ENCODE assay signal across 11 cellular contexts in the genomic region with DNA sequence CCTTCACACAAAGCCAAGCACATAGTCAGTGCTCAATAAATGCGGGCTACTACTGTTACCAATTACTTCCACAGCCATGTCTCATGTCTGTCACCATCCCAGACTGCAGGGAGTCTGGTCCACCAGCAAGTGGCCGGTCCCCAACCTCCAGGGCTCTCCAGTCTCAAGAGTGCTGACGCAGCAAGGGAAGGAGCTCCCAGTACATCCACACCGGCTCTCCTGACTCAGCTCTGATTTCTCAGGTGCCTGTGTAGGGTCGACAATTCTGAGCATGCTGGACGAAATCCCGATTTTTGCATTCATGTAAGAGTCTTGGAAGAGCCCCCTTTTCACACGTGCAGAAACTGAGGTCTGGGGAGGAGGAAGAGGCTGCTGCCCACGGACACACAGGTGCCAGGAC. TPM values are rescaled to one million over a fixed set of nuclear protein-coding genes. Genes with fewer than 3 reads are reported as not detected.
DNase-seq lines count a peak whose midpoint lies in the region; ATAC-seq and TF ChIP-seq lines count a peak whose summit lies in the region.
"Had no signal": no experiment of that assay in that cellular context is flagged by ENCODE, and none has a peak within 500 bp of the region (broad histone marks: within the 10 kb centered on the region; RNA-seq: fewer than 3 reads in every experiment).

No MANE protein-coding gene starts in this region.

- H3K4me1 ChIP-seq in OCI-LY1 (ENCODE audit: insufficient read depth, low read length, severe bottlenecking) = no peaks in the 10 kb centered on the region
- no peaks in the 10 kb centered on the region for H3K4me1 ChIP-seq in endocrine pancreas (ENCODE audit: control insufficient read depth, insufficient read depth, low read length)
- H3K4me1 ChIP-seq in neural progenitor cell = peaks cover 4% of the 10 kb centered on the region
- H3K4me1 ChIP-seq: adrenal gland had no signal

- H3K4me3 ChIP-seq in OCI-LY1 (ENCODE audit: low read depth, low read length, poor library complexity, severe bottlenecking) (peak overlapping the region; percentile 41), endocrine pancreas (ENCODE audit: control insufficient read depth, insufficient read depth, low read length) (no peak overlapping the region), neural progenitor cell (peak overlapping the region; percentile 78)

- H3F3A ChIP-seq in OCI-LY1 (ENCODE audit: insufficient read depth, low read length) (no peaks in the 10 kb centered on the region), neural progenitor cell (ENCODE audit: low read depth) (peaks cover 9% of the 10 kb centered on the region)

- no peak overlapping the region for H2AFZ ChIP-seq in OCI-LY1 (ENCODE audit: low read length)
- H2AFZ ChIP-seq in neural progenitor cell (replicated peaks) = peak overlapping the region; percentile 93

- no peaks in the 10 kb centered on the region for H3K9me2 ChIP-seq in OCI-LY1 (ENCODE audit: low read depth, low read length)

- H3K9me3 Mint-ChIP-seq in neural progenitor cell = no peaks in the 10 kb centered on the region

- H3K79me2 ChIP-seq in OCI-LY1 (ENCODE audit: insufficient read depth, low read length) (no peaks in the 10 kb centered on the region), neural progenitor cell (ENCODE audit: low read depth) (no peaks in the 10 kb centered on the region)

- TF ChIP-seq CTCF in OCI-LY1 (IDR thresholded peaks at IDR 0.05; ENCODE audit: low read length) (no peak), neural progenitor cell (IDR thresholded peaks at IDR 0.05) (no peak)

- no peak overlapping the region for H3K27ac ChIP-seq in OCI-LY1 (ENCODE audit: low read depth, low read length, poor library complexity, severe bottlenecking)
- H3K27ac ChIP-seq in neural progenitor cell = no peak overlapping the region
- H3K27ac ChIP-seq: adrenal gland had no signal

- no peaks in the 10 kb centered on the region for H3K36me3 Mint-ChIP-seq in neural progenitor cell

- H3K27me3 Mint-ChIP-seq in neural progenitor cell (ENCODE audit: insufficient read depth, low read depth) = peaks cover 11% of the 10 kb centered on the region

- no peak for ATAC-seq in GM21528 (IDR thresholded peaks at IDR 0.05; ENCODE audit: low FRiP score, unreplicated experiment)

- H3K4me3 Mint-ChIP-seq in neural progenitor cell = peak overlapping the region; percentile 81

- H3K27ac Mint-ChIP-seq in neural progenitor cell = no peak overlapping the region

- peaks cover 3% of the 10 kb centered on the region for H3K4me1 Mint-ChIP-seq in neural progenitor cell

- DNase-seq in NCI-H510A treated with DMSO at 0.1 percent for 48 hours (lab: John Stamatoyannopoulos, UW) = peak; percentile 33
- DNase-seq in NCI-H510A (lab: John Stamatoyannopoulos, UW) = no peak
- peak; percentile 52 for DNase-seq in neural progenitor cell (ENCODE audit: low spot score)
- DNase-seq in NCI-H1048 (lab: John Stamatoyannopoulos, UW) = no peak
- DNase-seq in NCI-H2227 treated with DMSO at 0.1 percent for 48 hours (lab: John Stamatoyannopoulos, UW) = no peak
- DNase-seq: NCI-H2107 had no signal

- H3K9ac ChIP-seq in OCI-LY1 (ENCODE audit: low read length) (no peak overlapping the region), endocrine pancreas (ENCODE audit: control insufficient read depth, insufficient read depth, low read length) (peak overlapping the region; percentile 1), neural progenitor cell (no peak overlapping the region)

- H3K9me3 ChIP-seq in OCI-LY1 (ENCODE audit: low read length) = no peaks in the 10 kb centered on the region
- H3K9me3 ChIP-seq in endocrine pancreas (ENCODE audit: control insufficient read depth, low read length) = no peaks in the 10 kb centered on the region
- no peaks in the 10 kb centered on the region for H3K9me3 ChIP-seq in neural progenitor cell (ENCODE audit: low read depth)
- H3K9me3 ChIP-seq: adrenal gland had no signal

- H3K36me3 ChIP-seq in OCI-LY1 (ENCODE audit: insufficient read depth, low read length) (no peaks in the 10 kb centered on the region), endocrine pancreas (ENCODE audit: control insufficient read depth, insufficient read depth, low read length) (no peaks in the 10 kb centered on the region), neural progenitor cell (no peaks in the 10 kb centered on the region)

- H3K4me2 ChIP-seq in OCI-LY1 (ENCODE audit: low read length) (peak overlapping the region; percentile 56), neural progenitor cell (peak overlapping the region; percentile 98)

- peaks cover 4% of the 10 kb centered on the region; the same call in 1 of the 2 replicates for H3K27me3 ChIP-seq in OCI-LY1 (ENCODE audit: insufficient read depth, low read length)
- H3K27me3 ChIP-seq in endocrine pancreas (ENCODE audit: control insufficient read depth, insufficient read depth, low read length) = no peaks in the 10 kb centered on the region
- H3K27me3 ChIP-seq in neural progenitor cell = peaks cover 53% of the 10 kb centered on the region
- H3K27me3 ChIP-seq: adrenal gland had no signal

- H4K20me1 ChIP-seq in OCI-LY1 (ENCODE audit: insufficient read depth, low read length) = no peaks in the 10 kb centered on the region
- H4K20me1 ChIP-seq in neural progenitor cell (ENCODE audit: low read depth) = no peaks in the 10 kb centered on the region

RNA-seq across cellular contexts. Expression of a gene that starts 10.3 kb away (rescaled TPM):
- 0.31 and 0.43 TPM in 2 replicates for total RNA-seq in neural progenitor cell (ENCODE audit: low replicate concordance)

RNA-seq across cellular contexts. Expression of a gene that starts 31.4 kb away (rescaled TPM):
- total RNA-seq in neural progenitor cell (ENCODE audit: low replicate concordance) = not detected in 2 replicates
- total RNA-seq: A673, adrenal gland had no signal

Comparison
In these comparisons a context has a peak if more than half of its experiments do, and no peak if none do; other contexts are left out.
1. DNase-seq: peak in NCI-H510A treated with DMSO at 0.1 percent for 48 hours (single experiment) and neural progenitor cell (single experiment); none in NCI-H510A (single experiment), NCI-H1048 (single experiment) and NCI-H2227 treated with DMSO at 0.1 percent for 48 hours (single experiment).